Comparison of ENCODE assay signal across 1 cellular context in the genomic region with DNA sequence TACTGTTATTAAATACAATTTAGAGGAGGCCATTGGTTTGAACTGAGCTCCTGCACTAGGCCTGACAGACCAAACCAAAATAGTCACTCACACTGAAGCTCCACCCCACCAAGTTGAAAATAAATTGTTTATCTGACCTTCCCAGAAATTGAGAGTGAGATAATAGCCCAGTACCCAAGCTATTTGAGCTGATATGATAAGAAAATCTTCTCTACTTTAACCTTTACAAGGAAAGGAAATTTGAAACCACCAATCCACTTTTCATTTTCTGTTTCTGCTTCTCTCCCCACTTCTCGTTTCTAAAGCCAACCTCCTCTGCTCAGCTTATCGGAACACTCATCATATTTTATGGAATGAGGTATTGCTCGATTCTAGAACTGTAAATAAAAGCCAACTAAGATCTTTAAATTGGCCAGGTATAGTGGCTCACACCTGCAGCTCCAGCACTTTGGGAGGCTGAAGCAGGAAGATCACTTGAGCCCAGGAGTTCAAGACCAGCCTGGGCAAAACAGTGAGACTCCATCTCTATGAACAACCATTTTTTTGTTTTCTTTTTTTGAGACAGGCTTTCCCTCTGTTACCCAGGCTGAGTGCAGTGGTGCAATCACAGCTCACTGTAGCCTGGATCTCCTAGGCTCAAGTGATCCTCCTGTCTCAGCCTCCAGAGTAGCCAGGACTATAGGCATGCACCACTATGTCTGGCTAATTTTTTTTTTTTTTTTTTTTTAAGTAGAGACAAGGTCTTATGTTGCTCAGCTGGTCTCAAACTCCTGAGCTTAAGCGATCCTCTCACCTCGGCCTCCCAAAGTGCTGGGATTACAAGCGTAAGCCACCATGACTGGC.
TF ChIP-seq lines count a peak whose summit lies in the region.

No MANE protein-coding gene starts in this region.

TF ChIP-seq in K562, 482 proteins besides CTCF, POLR2A, EP300 and RAD21 (continues in another document):
- TF ChIP-seq MAFK (IDR thresholded peaks at IDR 0.05; ENCODE audit: low read length): no peak
- TF ChIP-seq EWSR1 (IDR thresholded peaks at IDR 0.05; ENCODE audit: borderline replicate concordance, low read depth, partially characterized antibody): no peak
- TF ChIP-seq TGIF2 (CRISPR knock-in tag; IDR thresholded peaks at IDR 0.05): no peak
- TF ChIP-seq SOX6 (IDR thresholded peaks at IDR 0.05): peak; percentile 93
- TF ChIP-seq MEF2D (tag; conservative IDR thresholded peaks at IDR 0.05; ENCODE audit: low read depth): peak; percentile 75
- TF ChIP-seq DMBX1 (CRISPR knock-in tag; IDR thresholded peaks at IDR 0.05; ENCODE audit: borderline replicate concordance): no peak
- peak; percentile 32; the same call in 1 of the 2 replicates for TF ChIP-seq MYBL2 (IDR thresholded peaks at IDR 0.05; ENCODE audit: low read depth)
- TF ChIP-seq MYBL2 (CRISPR knock-in tag; IDR thresholded peaks at IDR 0.05; ENCODE audit: borderline replicate concordance): no peak
- TF ChIP-seq ATF1 (CRISPR knock-in tag; IDR thresholded peaks at IDR 0.05): no peak
- peak; percentile 32; the same call in 1 of the 2 replicates for TF ChIP-seq ATF1 (tag; IDR thresholded peaks at IDR 0.05)
- TF ChIP-seq PHB2 (IDR thresholded peaks at IDR 0.05; ENCODE audit: low read depth): no peak
- TF ChIP-seq, protein P1, sequence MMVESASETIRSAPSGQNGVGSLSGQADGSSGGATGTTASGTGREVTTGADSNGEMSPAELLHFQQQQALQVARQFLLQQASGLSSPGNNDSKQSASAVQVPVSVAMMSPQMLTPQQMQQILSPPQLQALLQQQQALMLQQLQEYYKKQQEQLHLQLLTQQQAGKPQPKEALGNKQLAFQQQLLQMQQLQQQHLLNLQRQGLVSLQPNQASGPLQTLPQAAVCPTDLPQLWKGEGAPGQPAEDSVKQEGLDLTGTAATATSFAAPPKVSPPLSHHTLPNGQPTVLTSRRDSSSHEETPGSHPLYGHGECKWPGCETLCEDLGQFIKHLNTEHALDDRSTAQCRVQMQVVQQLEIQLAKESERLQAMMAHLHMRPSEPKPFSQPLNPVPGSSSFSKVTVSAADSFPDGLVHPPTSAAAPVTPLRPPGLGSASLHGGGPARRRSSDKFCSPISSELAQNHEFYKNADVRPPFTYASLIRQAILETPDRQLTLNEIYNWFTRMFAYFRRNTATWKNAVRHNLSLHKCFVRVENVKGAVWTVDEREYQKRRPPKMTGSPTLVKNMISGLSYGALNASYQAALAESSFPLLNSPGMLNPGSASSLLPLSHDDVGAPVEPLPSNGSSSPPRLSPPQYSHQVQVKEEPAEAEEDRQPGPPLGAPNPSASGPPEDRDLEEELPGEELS (CRISPR knock-in tag; IDR thresholded peaks at IDR 0.05; ENCODE audit: borderline replicate concordance): no peak
- no peak for TF ChIP-seq KHSRP (IDR thresholded peaks at IDR 0.05)
- no peak for TF ChIP-seq ZC3H8 (IDR thresholded peaks at IDR 0.05)
- TF ChIP-seq TAF15 (IDR thresholded peaks at IDR 0.05; ENCODE audit: low read depth, low read length): no peak
- TF ChIP-seq KLF10 (CRISPR knock-in tag; IDR thresholded peaks at IDR 0.05): no peak
- no peak for TF ChIP-seq TEAD1 (CRISPR knock-in tag; IDR thresholded peaks at IDR 0.05)
- no peak for TF ChIP-seq ZNF780A (CRISPR knock-in tag; IDR thresholded peaks at IDR 0.05)
- TF ChIP-seq ZNF699 (CRISPR knock-in tag; IDR thresholded peaks at IDR 0.05; ENCODE audit: insufficient replicate concordance): no peak
- no peak for TF ChIP-seq ZZZ3 (IDR thresholded peaks at IDR 0.05)
- no peak for TF ChIP-seq E2F4 (CRISPR knock-in tag; IDR thresholded peaks at IDR 0.05; ENCODE audit: low read depth)
- TF ChIP-seq ZNF507 (tag; conservative IDR thresholded peaks at IDR 0.05): no peak
- TF ChIP-seq HMGN3 (IDR thresholded peaks at IDR 0.05; ENCODE audit: borderline replicate concordance, extremely low read depth, insufficient read length, low read depth, low read length): peak; percentile 50
- no peak for TF ChIP-seq ATF4 (CRISPR knock-in tag; IDR thresholded peaks at IDR 0.05)
- TF ChIP-seq, protein P2, sequence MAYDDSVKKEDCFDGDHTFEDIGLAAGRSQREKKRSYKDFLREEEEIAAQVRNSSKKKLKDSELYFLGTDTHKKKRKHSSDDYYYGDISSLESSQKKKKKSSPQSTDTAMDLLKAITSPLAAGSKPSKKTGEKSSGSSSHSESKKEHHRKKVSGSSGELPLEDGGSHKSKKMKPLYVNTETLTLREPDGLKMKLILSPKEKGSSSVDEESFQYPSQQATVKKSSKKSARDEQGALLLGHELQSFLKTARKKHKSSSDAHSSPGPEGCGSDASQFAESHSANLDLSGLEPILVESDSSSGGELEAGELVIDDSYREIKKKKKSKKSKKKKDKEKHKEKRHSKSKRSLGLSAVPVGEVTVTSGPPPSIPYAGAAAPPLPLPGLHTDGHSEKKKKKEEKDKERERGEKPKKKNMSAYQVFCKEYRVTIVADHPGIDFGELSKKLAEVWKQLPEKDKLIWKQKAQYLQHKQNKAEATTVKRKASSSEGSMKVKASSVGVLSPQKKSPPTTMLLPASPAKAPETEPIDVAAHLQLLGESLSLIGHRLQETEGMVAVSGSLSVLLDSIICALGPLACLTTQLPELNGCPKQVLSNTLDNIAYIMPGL (CRISPR knock-in tag; IDR thresholded peaks at IDR 0.05): no peak
- no peak for TF ChIP-seq LARP7 (IDR thresholded peaks at IDR 0.05)
- TF ChIP-seq KLF16 (IDR thresholded peaks at IDR 0.05): peak; percentile 71; the same call in 1 of the 2 replicates
- TF ChIP-seq BACH1 (tag; IDR thresholded peaks at IDR 0.05): no peak
- 0 out of 2 replicates have a peak, but pooled peaks have one; percentile 11 for TF ChIP-seq NR2C1 (IDR thresholded peaks at IDR 0.05)
- peak; percentile 47; the same call in 1 of the 2 replicates for TF ChIP-seq NR2C1 (tag; IDR thresholded peaks at IDR 0.05)
- no peak for TF ChIP-seq RBM15 (IDR thresholded peaks at IDR 0.05; ENCODE audit: insufficient read depth, low read length)
- no peak for TF ChIP-seq ZSCAN32 (CRISPR knock-in tag; IDR thresholded peaks at IDR 0.05)
- no peak for TF ChIP-seq ZNF586 (CRISPR knock-in tag; conservative IDR thresholded peaks at IDR 0.05)
- no peak for TF ChIP-seq HSF4 (CRISPR knock-in tag; IDR thresholded peaks at IDR 0.05; ENCODE audit: borderline replicate concordance)
- TF ChIP-seq FOXP1 (CRISPR knock-in tag; IDR thresholded peaks at IDR 0.05): no peak
- TF ChIP-seq KAT7 (CRISPR knock-in tag; IDR thresholded peaks at IDR 0.05; ENCODE audit: borderline replicate concordance): no peak
- TF ChIP-seq, protein P3, sequence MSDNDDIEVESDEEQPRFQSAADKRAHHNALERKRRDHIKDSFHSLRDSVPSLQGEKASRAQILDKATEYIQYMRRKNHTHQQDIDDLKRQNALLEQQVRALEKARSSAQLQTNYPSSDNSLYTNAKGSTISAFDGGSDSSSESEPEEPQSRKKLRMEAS (CRISPR knock-in tag; IDR thresholded peaks at IDR 0.05): no peak
- TF ChIP-seq SP1 (CRISPR knock-in tag; IDR thresholded peaks at IDR 0.05): no peak
- no peak; a peak in 1 of 4 replicates for TF ChIP-seq MAZ (CRISPR knock-in tag; conservative IDR thresholded peaks at IDR 0.05 in 1 of 2, IDR thresholded peaks at IDR 0.05 in 1 of 2)
- TF ChIP-seq PRMT5 (CRISPR knock-in tag; IDR thresholded peaks at IDR 0.05): no peak
- TF ChIP-seq, protein P4, sequence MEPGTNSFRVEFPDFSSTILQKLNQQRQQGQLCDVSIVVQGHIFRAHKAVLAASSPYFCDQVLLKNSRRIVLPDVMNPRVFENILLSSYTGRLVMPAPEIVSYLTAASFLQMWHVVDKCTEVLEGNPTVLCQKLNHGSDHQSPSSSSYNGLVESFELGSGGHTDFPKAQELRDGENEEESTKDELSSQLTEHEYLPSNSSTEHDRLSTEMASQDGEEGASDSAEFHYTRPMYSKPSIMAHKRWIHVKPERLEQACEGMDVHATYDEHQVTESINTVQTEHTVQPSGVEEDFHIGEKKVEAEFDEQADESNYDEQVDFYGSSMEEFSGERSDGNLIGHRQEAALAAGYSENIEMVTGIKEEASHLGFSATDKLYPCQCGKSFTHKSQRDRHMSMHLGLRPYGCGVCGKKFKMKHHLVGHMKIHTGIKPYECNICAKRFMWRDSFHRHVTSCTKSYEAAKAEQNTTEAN (CRISPR knock-in tag; IDR thresholded peaks at IDR 0.05): no peak
- peak; percentile 74; the same call in 1 of the 2 replicates for TF ChIP-seq PML (IDR thresholded peaks at IDR 0.05; ENCODE audit: low read length)
- TF ChIP-seq NFATC3 (IDR thresholded peaks at IDR 0.05): no peak
- TF ChIP-seq MTA1 (IDR thresholded peaks at IDR 0.05; ENCODE audit: borderline replicate concordance): peak; percentile 84; the same call in 1 of the 2 replicates
- no peak for TF ChIP-seq PBX2 (CRISPR knock-in tag; IDR thresholded peaks at IDR 0.05; ENCODE audit: low read depth)
- TF ChIP-seq PBX2 (tag; conservative IDR thresholded peaks at IDR 0.05; ENCODE audit: low read depth): peak; percentile 39; the same call in 1 of the 2 replicates
- TF ChIP-seq ELK3 (CRISPR knock-in tag; IDR thresholded peaks at IDR 0.05): no peak
- no peak for TF ChIP-seq ATF2 (CRISPR knock-in tag; IDR thresholded peaks at IDR 0.05)
- no peak for TF ChIP-seq ZNF76 (CRISPR knock-in tag; IDR thresholded peaks at IDR 0.05; ENCODE audit: borderline replicate concordance)
- no peak for TF ChIP-seq SAP30 (IDR thresholded peaks at IDR 0.05; ENCODE audit: borderline replicate concordance, insufficient read depth, low read depth, low read length, poor library complexity, severe bottlenecking)
- TF ChIP-seq, protein P5, sequence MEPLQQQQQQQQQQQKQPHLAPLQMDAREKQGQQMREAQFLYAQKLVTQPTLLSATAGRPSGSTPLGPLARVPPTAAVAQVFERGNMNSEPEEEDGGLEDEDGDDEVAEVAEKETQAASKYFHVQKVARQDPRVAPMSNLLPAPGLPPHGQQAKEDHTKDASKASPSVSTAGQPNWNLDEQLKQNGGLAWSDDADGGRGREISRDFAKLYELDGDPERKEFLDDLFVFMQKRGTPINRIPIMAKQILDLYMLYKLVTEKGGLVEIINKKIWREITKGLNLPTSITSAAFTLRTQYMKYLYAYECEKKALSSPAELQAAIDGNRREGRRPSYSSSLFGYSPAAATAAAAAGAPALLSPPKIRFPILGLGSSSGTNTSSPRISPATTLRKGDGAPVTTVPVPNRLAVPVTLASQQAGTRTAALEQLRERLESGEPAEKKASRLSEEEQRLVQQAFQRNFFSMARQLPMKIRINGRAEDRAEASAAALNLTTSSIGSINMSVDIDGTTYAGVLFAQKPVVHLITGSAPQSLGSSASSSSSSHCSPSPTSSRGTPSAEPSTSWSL (CRISPR knock-in tag; IDR thresholded peaks at IDR 0.05; ENCODE audit: borderline replicate concordance): no peak
- TF ChIP-seq SP2 (IDR thresholded peaks at IDR 0.05; ENCODE audit: extremely low read depth, low read depth, low read length, poor library complexity, severe bottlenecking): no peak
- no peak for TF ChIP-seq TSC22D4 (tag; IDR thresholded peaks at IDR 0.05)
- no peak for TF ChIP-seq ZNF551 (CRISPR knock-in tag; IDR thresholded peaks at IDR 0.05)
- TF ChIP-seq SIX5 (IDR thresholded peaks at IDR 0.05; ENCODE audit: borderline replicate concordance in 1 of 2, insufficient read depth in 1 of 2, low read depth in 1 of 2, low read length in 2 of 2): no peak
- no peak; the same call in 1 of the 2 replicates for TF ChIP-seq MTA3 (IDR thresholded peaks at IDR 0.05; ENCODE audit: borderline replicate concordance)
